In genomic region chr13:29508130-29508873, GRCh38 we compare ENCODE assay signal across 8 cellular contexts.
DNase-seq lines count a peak whose midpoint lies in the region; ATAC-seq, FAIRE-seq and TF ChIP-seq lines count a peak whose summit lies in the region.

No MANE protein-coding gene starts in this region.

- H3K4me3 ChIP-seq in LNCaP clone FGC (ENCODE audit: low read depth, low read length) (no peak overlapping the region), osteoblast (ENCODE audit: insufficient read depth, low read length) (no peak overlapping the region), testis (no peak overlapping the region)

- WGBS in testis, 2 donors, result 45 to 53% methylated on average over 9 to 15 of the region's 16 CpGs

- no peak overlapping the region for H2AFZ ChIP-seq in osteoblast (ENCODE audit: low read length)

- peaks cover 8% of the 10 kb centered on the region for H3K36me3 ChIP-seq in osteoblast (ENCODE audit: insufficient read depth, low read length)
- H3K36me3 ChIP-seq in testis (ENCODE audit: low read depth, missing control alignments), result no peaks in the 10 kb centered on the region

- DNase-seq in COLO668 (lab: John Stamatoyannopoulos, UW; ENCODE audit: unreplicated experiment) (peak; percentile 91), LNCaP clone FGC (ENCODE audit: low read depth) (peak; percentile 40), SIG-M5 treated with dmso at 0.1 percent for 504 hours (lab: John Stamatoyannopoulos, UW; ENCODE audit: unreplicated experiment) (peak; percentile 49), frontal cortex (ENCODE audit: low spot score in 2 of 2) (peak; percentile 78 to 88), osteoblast (ENCODE audit: insufficient read length, low spot score, missing footprints) (peak; percentile 98), testis (peak; percentile 91)
- peak; percentile 90 for DNase-seq in activated effector memory CD4-positive, alpha-beta T cell treated with anti-CD3 and anti-CD28 coated beads, Interleukin-2, amount 50 U/mL, for 16 hours

- peaks cover 4% of the 10 kb centered on the region for H4K20me1 ChIP-seq in osteoblast (ENCODE audit: insufficient read depth, low read length)

- no peak overlapping the region for H3K4me2 ChIP-seq in osteoblast (ENCODE audit: insufficient read depth, low read length)

- peaks cover 5% of the 10 kb centered on the region for H3K27me3 ChIP-seq in osteoblast (ENCODE audit: insufficient read depth, low read length)
- no peaks in the 10 kb centered on the region for H3K27me3 ChIP-seq in testis

- ATAC-seq in GM19463 (IDR thresholded peaks at IDR 0.05; ENCODE audit: unreplicated experiment), result peak; percentile 78

- peaks cover 6% of the 10 kb centered on the region for H3K79me2 ChIP-seq in osteoblast (ENCODE audit: insufficient read depth, low read length)

- intact Hi-C loops in testis (cut with DNase I; ENCODE audit: low total_unique reads), result loop anchor here (10.0 kb wide), 1 partner anchor 606 kb away; no protein-coding TSS in a partner anchor

- H3K4me1 ChIP-seq in osteoblast (ENCODE audit: insufficient read depth, low read length), result peaks cover 42% of the 10 kb centered on the region
- H3K4me1 ChIP-seq in testis, result peaks cover 4% of the 10 kb centered on the region

- TF ChIP-seq CTCF in LNCaP clone FGC (IDR thresholded peaks at IDR 0.05; ENCODE audit: control insufficient read depth, extremely low read depth, insufficient read depth) (peak; percentile 94), osteoblast (IDR thresholded peaks at IDR 0.05; ENCODE audit: extremely low read depth, low read depth, low read length) (peak; percentile 99), testis (IDR thresholded peaks at IDR 0.05) (peak; percentile 78 to 96 (median 91))

- TF ChIP-seq POLR2A in testis (IDR thresholded peaks at IDR 0.05), result no peak

- FAIRE-seq in frontal cortex (lab: Jason Lieb, UNC), result no peak

- H3K9me3 ChIP-seq in osteoblast (ENCODE audit: low read depth, low read length) (no peaks in the 10 kb centered on the region), testis (no peaks in the 10 kb centered on the region)

- H3K27ac ChIP-seq in osteoblast (ENCODE audit: low read depth, low read length) (peak overlapping the region; percentile 79), testis (no peak overlapping the region)

Comparison
In these comparisons a context has a peak if more than half of its experiments do, and no peak if none do; other contexts are left out.
1. DNase-seq: peak in every context shown above with its lines; median percentile 98 in osteoblast; 91 in COLO668; 91 in testis; 90 in activated effector memory CD4-positive, alpha-beta T cell treated with anti-CD3 and anti-CD28 coated beads, Interleukin-2, amount 50 U/mL, for 16 hours; 83 in frontal cortex; 49 in SIG-M5 treated with dmso at 0.1 percent for 504 hours; 40 in LNCaP clone FGC.